Comparison of ENCODE assay signal across 8 cellular contexts in the genomic region with DNA sequence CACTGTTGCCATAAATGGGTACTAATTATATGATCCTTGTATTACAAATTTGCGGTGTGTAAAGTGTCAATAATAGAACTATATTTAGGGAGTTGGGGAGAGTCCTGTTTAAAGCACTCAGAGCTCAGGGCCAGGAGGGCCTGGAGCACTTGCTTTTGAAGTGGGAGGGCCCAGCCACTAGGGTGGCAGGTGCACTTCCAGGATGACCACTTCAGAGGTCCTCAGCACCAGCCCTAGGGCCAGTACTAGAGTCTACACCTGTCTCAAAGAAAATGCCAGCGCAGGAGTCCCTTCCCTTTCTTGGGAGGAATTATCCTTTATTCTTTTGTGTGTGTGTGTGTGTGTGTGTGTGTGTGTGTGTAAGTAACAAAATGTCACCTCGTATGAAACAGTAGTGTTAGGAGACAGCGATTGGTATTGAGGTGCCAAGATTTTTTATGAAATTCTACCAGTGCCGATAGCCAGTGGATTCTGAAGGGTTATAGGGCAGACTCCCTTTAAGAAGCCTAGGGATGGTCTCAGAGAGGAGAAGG. TPM values are rescaled to one million over a fixed set of nuclear protein-coding genes. Genes with fewer than 3 reads are reported as not detected.
DNase-seq lines count a peak whose midpoint lies in the region; ATAC-seq, FAIRE-seq and TF ChIP-seq lines count a peak whose summit lies in the region.

No MANE protein-coding gene starts in this region.

- intact Hi-C loops in activated naive CD4-positive, alpha-beta T cell treated with anti-CD3 and anti-CD28 coated beads for 36 hours (cut with micrococcal nuclease) = loop anchor here (1.0 to 5.0 kb wide), 6 partner anchors 8 to 464 kb away; a partner anchor contains a TSS
- intact Hi-C loops in activated T-helper 2 cell treated with anti-CD3 and anti-CD28 coated beads, Interferon-gamma antibody, Interleukin-2, Interleukin-4, amounts not matched to agents 10 μg/mL and 5 μg/mL and 100 μg/mL, durations not matched to agents 14 hours and 24 hours and 36 hours (cut with micrococcal nuclease) = loop anchor here (2.0 to 10.0 kb wide), 3 partner anchors 142 to 424 kb away; a partner anchor contains a TSS
- intact Hi-C loops in HepG2 (cut with micrococcal nuclease; ENCODE audit: unreplicated experiment) = loop anchor here (10.0 kb wide), 1 partner anchor 64 kb away; no protein-coding TSS in a partner anchor

- H4K20me1 ChIP-seq in HepG2 (ENCODE audit: insufficient read depth, low read length) = peaks cover 32% of the 10 kb centered on the region

- no peaks in the 10 kb centered on the region for H3K27me3 ChIP-seq in HepG2 (ENCODE audit: control insufficient read depth in 1 of 2, insufficient read depth in 2 of 2, low read length in 2 of 2)
- no peaks in the 10 kb centered on the region for H3K27me3 ChIP-seq in tibial nerve

- H3K4me1 Mint-ChIP-seq in activated naive CD4-positive, alpha-beta T cell treated with anti-CD3 and anti-CD28 coated beads for 36 hours (ENCODE audit: low read depth) = peaks cover 45% of the 10 kb centered on the region
- peaks cover 45% of the 10 kb centered on the region for H3K4me1 Mint-ChIP-seq in activated T-helper 2 cell treated with anti-CD3 and anti-CD28 coated beads, Interferon-gamma antibody, Interleukin-2, Interleukin-4, amounts not matched to agents 10 μg/mL and 5 μg/mL and 100 μg/mL, durations not matched to agents 14 hours and 24 hours and 36 hours (ENCODE audit: low read depth)

- no peak for DNase-seq in activated naive CD4-positive, alpha-beta T cell treated with anti-CD3 and anti-CD28 coated beads for 36 hours
- DNase-seq in activated naive CD4-positive, alpha-beta T cell treated with anti-CD3 and anti-CD28 coated beads, Interleukin-2, amount 50 U/mL, for 16 hours = no peak
- DNase-seq in activated T-helper 2 cell treated with anti-CD3 and anti-CD28 coated beads, Interferon-gamma antibody, Interleukin-2, Interleukin-4, amounts not matched to agents 10 μg/mL and 5 μg/mL and 100 μg/mL, durations not matched to agents 14 hours and 24 hours and 36 hours (ENCODE audit: low spot score) = no peak
- DNase-seq in HepG2 (ENCODE audit: low spot score) = no peak
- DNase-seq in tibial nerve (ENCODE audit: low spot score in 2 of 2) = no peak
- no peak for DNase-seq in C1 segment of cervical spinal cord (lab: John Stamatoyannopoulos, UW)
- no peak for DNase-seq in NCI-H2081 treated with DMSO at 0.1 percent for 48 hours (lab: John Stamatoyannopoulos, UW)

- H3K4me2 ChIP-seq in HepG2 (ENCODE audit: low read depth, low read length) = peak overlapping the region; percentile 81

- H3K27me3 Mint-ChIP-seq in activated naive CD4-positive, alpha-beta T cell treated with anti-CD3 and anti-CD28 coated beads for 36 hours (ENCODE audit: low read depth) = no peaks in the 10 kb centered on the region
- no peaks in the 10 kb centered on the region for H3K27me3 Mint-ChIP-seq in activated T-helper 2 cell treated with anti-CD3 and anti-CD28 coated beads, Interferon-gamma antibody, Interleukin-2, Interleukin-4, amounts not matched to agents 10 μg/mL and 5 μg/mL and 100 μg/mL, durations not matched to agents 14 hours and 24 hours and 36 hours (ENCODE audit: low read depth)

- CTCF ChIA-PET in activated naive CD4-positive, alpha-beta T cell treated with anti-CD3 and anti-CD28 coated beads for 36 hours (lab: Charles Lee) = interaction anchor here (0.7 to 10.6 kb wide), 25 partner anchors 8 to 467 kb away, joined by 3 to 261 read pairs (median 4); a partner anchor contains a TSS
- CTCF ChIA-PET in HepG2 (lab: Yijun Ruan, JAX; ENCODE audit: low intra/inter-chr PET ratio, low total read pairs) = interaction anchor here (0.7 to 4.6 kb wide), 6 partner anchors 29 to 143 kb away, joined by 3 to 44 read pairs (median 4); a partner anchor contains a TSS

- no peak for TF ChIP-seq EP300 in HepG2 (IDR thresholded peaks at IDR 0.05; ENCODE audit: low read depth in 2 of 2, low read length in 2 of 2)
- TF ChIP-seq EP300 in HepG2 (CRISPR knock-in tag; IDR thresholded peaks at IDR 0.05; ENCODE audit: borderline replicate concordance) = no peak
- no peak for TF ChIP-seq EP300 in tibial nerve (IDR thresholded peaks at IDR 0.05)

- H2AFZ ChIP-seq in HepG2 (ENCODE audit: low read length) = no peak overlapping the region

- H3K4me1 ChIP-seq in HepG2 (ENCODE audit: insufficient read depth, low read length) (peaks cover 80% of the 10 kb centered on the region), tibial nerve (peaks cover 0 to 82% (median 28%) of the 10 kb centered on the region in 4 donors)

- TF ChIP-seq CTCF in HepG2 (CRISPR knock-in tag; IDR thresholded peaks at IDR 0.05) (no peak), tibial nerve (IDR thresholded peaks at IDR 0.05) (no peak)

- H3K9ac ChIP-seq in HepG2 (ENCODE audit: insufficient read depth, low read depth, low read length) = peak overlapping the region; percentile 63

- no peaks in the 10 kb centered on the region for H3K9me3 Mint-ChIP-seq in activated naive CD4-positive, alpha-beta T cell treated with anti-CD3 and anti-CD28 coated beads for 36 hours
- no peaks in the 10 kb centered on the region for H3K9me3 Mint-ChIP-seq in activated T-helper 2 cell treated with anti-CD3 and anti-CD28 coated beads, Interferon-gamma antibody, Interleukin-2, Interleukin-4, amounts not matched to agents 10 μg/mL and 5 μg/mL and 100 μg/mL, durations not matched to agents 14 hours and 24 hours and 36 hours

- H3K36me3 ChIP-seq in HepG2 (replicated peaks in 1 of 2; ENCODE audit: control insufficient read depth in 1 of 2, insufficient read depth in 2 of 2, low read length in 2 of 2) (peaks cover 3 to 19% of the 10 kb centered on the region in 2 experiments; a peak in 4 of 5 replicates), tibial nerve (no peaks in the 10 kb centered on the region)

- H3K36me3 Mint-ChIP-seq in activated naive CD4-positive, alpha-beta T cell treated with anti-CD3 and anti-CD28 coated beads for 36 hours (ENCODE audit: low read depth) = no peaks in the 10 kb centered on the region
- H3K36me3 Mint-ChIP-seq in activated T-helper 2 cell treated with anti-CD3 and anti-CD28 coated beads, Interferon-gamma antibody, Interleukin-2, Interleukin-4, amounts not matched to agents 10 μg/mL and 5 μg/mL and 100 μg/mL, durations not matched to agents 14 hours and 24 hours and 36 hours (ENCODE audit: low read depth) = no peaks in the 10 kb centered on the region

- peaks cover 49% of the 10 kb centered on the region for H3K79me2 ChIP-seq in HepG2 (ENCODE audit: insufficient read depth, low read length)

- BruUV-seq in HepG2 (replicated peaks; lab: Mats Ljungman, UMichigan) = no TSS peak

- H3K27ac Mint-ChIP-seq in activated naive CD4-positive, alpha-beta T cell treated with anti-CD3 and anti-CD28 coated beads for 36 hours = peak overlapping the region; percentile 74
- H3K27ac Mint-ChIP-seq in activated T-helper 2 cell treated with anti-CD3 and anti-CD28 coated beads, Interferon-gamma antibody, Interleukin-2, Interleukin-4, amounts not matched to agents 10 μg/mL and 5 μg/mL and 100 μg/mL, durations not matched to agents 14 hours and 24 hours and 36 hours = peak overlapping the region; percentile 82

- no peak for FAIRE-seq in HepG2 (lab: Jason Lieb, UNC)

- POLR2A ChIA-PET in HepG2 (lab: Yijun Ruan, JAX) = interaction anchor here (0.7 to 21.6 kb wide), 16 partner anchors 12 to 242 kb away, joined by 3 to 618 read pairs (median 5); a partner anchor contains a TSS

- in situ Hi-C loops in HepG2 (cut with HindIII; ENCODE audit: extremely low pct_ligation_motif_present, low pct_unique_long_range_greater_than_20kb) = loop anchor here (5.0 kb wide), 2 partner anchors 34 to 69 kb away; a partner anchor contains a TSS

- WGBS in HepG2 (ENCODE audit: low lambda C conversion rate) = 42% methylated on average over 5 of the region's 5 CpGs
- 33 to 34% methylated on average over 5 of the region's 5 CpGs for WGBS in tibial nerve, 2 donors

- H3K4me3 ChIP-seq in HepG2 (replicated peaks in 1 of 3; ENCODE audit: insufficient read depth in 1 of 3, low read depth in 2 of 3, low read length in 3 of 3) (peak overlapping the region; percentile 11 to 55 (median 21); a peak in 4 of 6 replicates), tibial nerve (peak overlapping the region; percentile 7 to 67 (median 49))

- TF ChIP-seq POLR2A in HepG2 (IDR thresholded peaks at IDR 0.05; ENCODE audit: insufficient read depth in 1 of 2, low read depth in 2 of 2, low read length in 2 of 2) = no peak
- TF ChIP-seq POLR2A in tibial nerve (IDR thresholded peaks at IDR 0.05) = no peak

- H3K27ac ChIP-seq in HepG2 (ENCODE audit: extremely low read length, insufficient read depth, low read length) (peak overlapping the region; percentile 64), tibial nerve (peak overlapping the region; percentile 77 to 92 (median 84))

- H3K9me3 ChIP-seq in HepG2 (ENCODE audit: low read length) = no peaks in the 10 kb centered on the region
- H3K9me3 ChIP-seq in tibial nerve = no peaks in the 10 kb centered on the region

- ATAC-seq in HepG2 (peak; percentile 29; the same call in 2 of the 3 replicates), HG03432 (IDR thresholded peaks at IDR 0.05; ENCODE audit: unreplicated experiment) (no peak)

- peak overlapping the region; percentile 65 for H3K4me3 Mint-ChIP-seq in activated naive CD4-positive, alpha-beta T cell treated with anti-CD3 and anti-CD28 coated beads for 36 hours
- peak overlapping the region; percentile 70 for H3K4me3 Mint-ChIP-seq in activated T-helper 2 cell treated with anti-CD3 and anti-CD28 coated beads, Interferon-gamma antibody, Interleukin-2, Interleukin-4, amounts not matched to agents 10 μg/mL and 5 μg/mL and 100 μg/mL, durations not matched to agents 14 hours and 24 hours and 36 hours (ENCODE audit: low read depth)

- TF ChIP-seq RAD21 in HepG2 (CRISPR knock-in tag; IDR thresholded peaks at IDR 0.05) = no peak

RNA-seq across cellular contexts. Expression of a gene that starts 31.9 kb away (rescaled TPM):
- total RNA-seq in activated naive CD4-positive, alpha-beta T cell treated with anti-CD3 and anti-CD28 coated beads for 36 hours = 10 to 100 TPM; 23.8 to 25.0 TPM
- total RNA-seq in activated T-helper 2 cell treated with anti-CD3 and anti-CD28 coated beads, Interferon-gamma antibody, Interleukin-2, Interleukin-4, amounts not matched to agents 10 μg/mL and 5 μg/mL and 100 μg/mL, durations not matched to agents 14 hours and 24 hours and 36 hours = 49.5 and 50.3 TPM in 2 replicates
- total RNA-seq in HepG2 (2016; rRNA removed; fragmentation: Illumina TruSeq; extraction: Trizol) (21.2 and 24.8 TPM in 2 replicates), tibial nerve (100 to 1,000 TPM in 3 of 4 donors, 10 to 100 TPM in 1; 71.6 to 125 (median 104) TPM)
- total RNA-seq in HepG2 (2016; cell fraction: cytosol; rRNA removed; fragmentation: Illumina TruSeq; extraction: Trizol; ENCODE audit: low read depth) = 4.9 and 7.5 TPM in 2 replicates
- total RNA-seq in HepG2 (2016; cell fraction: insoluble cytoplasmic fraction; rRNA removed; fragmentation: Illumina TruSeq; extraction: Trizol) = 16.3 and 25.6 TPM in 2 replicates
- total RNA-seq in HepG2 (2016; cell fraction: membrane; rRNA removed; fragmentation: Illumina TruSeq; extraction: Trizol) = 5.8 and 6.0 TPM in 2 replicates
- 24.8 and 30.3 TPM in 2 replicates for total RNA-seq in HepG2 (2016; cell fraction: nucleus; rRNA removed; fragmentation: Illumina TruSeq; extraction: Trizol)
- polyA plus RNA-seq in HepG2 (2011; rRNA removed) = 16.8 and 23.2 TPM in 2 replicates
- 8.3 and 9.6 TPM in 2 replicates for polyA plus RNA-seq in HepG2 (2011; cell fraction: cytosol; rRNA removed)
- 155 and 159 TPM in 2 replicates for polyA plus RNA-seq in HepG2 (2011; cell fraction: nucleus; rRNA removed)
- polyA plus RNA-seq in HepG2 (2012) = 42.0 and 44.5 TPM in 2 replicates
- 0.96 and 1.4 TPM in 2 replicates for polyA plus RNA-seq in HepG2 (2016; cell fraction: cytosol; fragmentation: Illumina TruSeq; extraction: Trizol; ENCODE audit: low read depth)
- polyA plus RNA-seq in HepG2 (2016; cell fraction: insoluble cytoplasmic fraction; fragmentation: Illumina TruSeq; extraction: Trizol; ENCODE audit: low read depth) = 16.0 and 20.4 TPM in 2 replicates
- polyA plus RNA-seq in HepG2 (2016; cell fraction: membrane; fragmentation: Illumina TruSeq; extraction: Trizol; ENCODE audit: low read depth) = 2.4 and 3.0 TPM in 2 replicates
- 72.8 and 77.7 TPM in 2 replicates for polyA plus RNA-seq in HepG2 (2016; cell fraction: nucleus; fragmentation: Illumina TruSeq; extraction: Trizol; ENCODE audit: insufficient read depth, low read depth)
- polyA minus RNA-seq in HepG2 (2011; rRNA and poly(A)+ RNA removed; ENCODE audit: low replicate concordance) = 39.4 and 67.1 TPM in 2 replicates
- polyA minus RNA-seq in HepG2 (2011; cell fraction: cytosol; rRNA and poly(A)+ RNA removed) = 13.7 and 17.4 TPM in 2 replicates
- polyA minus RNA-seq in HepG2 (2011; cell fraction: nucleus; rRNA and poly(A)+ RNA removed) = 65.8 and 83.4 TPM in 2 replicates
